Comparison of ENCODE assay signal across 8 cellular contexts in genomic region chr1:67831850-67832513, GRCh38. TPM values are rescaled to one million over a fixed set of nuclear protein-coding genes. Genes with fewer than 3 reads are reported as not detected.
DNase-seq lines count a peak whose midpoint lies in the region; ATAC-seq, FAIRE-seq and TF ChIP-seq lines count a peak whose summit lies in the region.

No MANE protein-coding gene starts in this region.

- H3K9me3 Mint-ChIP-seq in central memory CD8-positive, alpha-beta T cell = no peaks in the 10 kb centered on the region
- H3K9me3 Mint-ChIP-seq in stimulated activated effector memory CD8-positive, alpha-beta T cell treated with anti-CD3 and anti-CD28 coated beads, Interleukin-12 subunit alpha, Interleukin-12 subunit beta, amount 100 ng/mL, for 72 hours = no peaks in the 10 kb centered on the region

- no peaks in the 10 kb centered on the region for H4K20me1 ChIP-seq in keratinocyte (ENCODE audit: control insufficient read depth, extremely low read depth, insufficient read depth, low read length)

- CTCF ChIA-PET in AG04449 (lab: Yijun Ruan, JAX) = interaction anchor here (1.0 to 5.6 kb wide), 11 partner anchors 10 to 297 kb away, joined by 3 to 30 read pairs (median 6); no protein-coding TSS in a partner anchor

- H3K4me1 ChIP-seq in keratinocyte (ENCODE audit: control insufficient read depth, extremely low read depth, insufficient read depth, low read length) = peaks cover 38% of the 10 kb centered on the region

- H2AFZ ChIP-seq in keratinocyte (ENCODE audit: control insufficient read depth, low read length) = peak overlapping the region; percentile 50

- DNase-seq in AG04449 (ENCODE audit: low read depth, low spot score) (no peak), GM13976 (ENCODE audit: low spot score) (peak; percentile 41), NCI-H82 treated with DMSO at 0.1 percent for 48 hours (lab: John Stamatoyannopoulos, UW; ENCODE audit: unreplicated experiment) (peak; percentile 51), keratinocyte (ENCODE audit: low read depth, low spot score) (no peak)
- DNase-seq in central memory CD8-positive, alpha-beta T cell (ENCODE audit: low spot score in 2 of 2) = no peak
- no peak for DNase-seq in stimulated activated effector memory CD8-positive, alpha-beta T cell treated with anti-CD3 and anti-CD28 coated beads, Interleukin-12 subunit alpha, Interleukin-12 subunit beta, amount 100 ng/mL, for 72 hours (ENCODE audit: low spot score in 2 of 2)
- DNase-seq in stimulated activated naive CD4-positive, alpha-beta T cell (lab: John Stamatoyannopoulos, UW) = no peak

- H3K36me3 ChIP-seq in keratinocyte (ENCODE audit: control insufficient read depth in 2 of 2, extremely low read depth in 1 of 2, insufficient read depth in 2 of 2, low read length in 2 of 2) = peaks cover 5 to 16% of the 10 kb centered on the region in 2 experiments

- peak overlapping the region; percentile 73 for H3K4me2 ChIP-seq in keratinocyte (ENCODE audit: control insufficient read depth, extremely low read depth, insufficient read depth, low read depth, low read length)

- H3K27ac Mint-ChIP-seq in central memory CD8-positive, alpha-beta T cell (ENCODE audit: low read depth) = no peak overlapping the region
- H3K27ac Mint-ChIP-seq in stimulated activated effector memory CD8-positive, alpha-beta T cell treated with anti-CD3 and anti-CD28 coated beads, Interleukin-12 subunit alpha, Interleukin-12 subunit beta, amount 100 ng/mL, for 72 hours = no peak overlapping the region

- H3K27me3 ChIP-seq in keratinocyte (ENCODE audit: control insufficient read depth, extremely low read depth, insufficient read depth, low read length) = no peaks in the 10 kb centered on the region

- no peak for ATAC-seq in central memory CD8-positive, alpha-beta T cell (replicated peaks; ENCODE audit: extremely low read depth, poor library complexity, severe bottlenecking)
- ATAC-seq in stimulated activated effector memory CD8-positive, alpha-beta T cell treated with anti-CD3 and anti-CD28 coated beads, Interleukin-12 subunit alpha, Interleukin-12 subunit beta, amount 100 ng/mL, for 72 hours = no peak
- no peak for ATAC-seq in HG03439 (IDR thresholded peaks at IDR 0.05; ENCODE audit: unreplicated experiment)

- POLR2A ChIA-PET in AG04449 (lab: Yijun Ruan, JAX) = interaction anchor here (0.6 to 2.5 kb wide), 6 partner anchors 39 to 299 kb away, joined by 3 to 6 read pairs (median 4); partner anchors contain the start of gene GADD45A

- dilution Hi-C loops in keratinocyte (cut with MboI; ENCODE audit: extremely low pct_ligation_motif_present, low sequenced_read_pairs) = no loop called here

- no peaks in the 10 kb centered on the region for H3K36me3 Mint-ChIP-seq in central memory CD8-positive, alpha-beta T cell (ENCODE audit: insufficient read depth)
- no peaks in the 10 kb centered on the region for H3K36me3 Mint-ChIP-seq in stimulated activated effector memory CD8-positive, alpha-beta T cell treated with anti-CD3 and anti-CD28 coated beads, Interleukin-12 subunit alpha, Interleukin-12 subunit beta, amount 100 ng/mL, for 72 hours

- H3K79me2 ChIP-seq in keratinocyte (ENCODE audit: control insufficient read depth, insufficient read depth, low read length) = peaks cover 61% of the 10 kb centered on the region

- H3K9me1 ChIP-seq in keratinocyte (ENCODE audit: control insufficient read depth, extremely low read depth, insufficient read depth, low read length) = peaks cover 3% of the 10 kb centered on the region

- in situ Hi-C loops in GM13976 (cut with MboI; ENCODE audit: low sequenced_read_pairs, unreplicated experiment) = no loop called here

- peak overlapping the region; percentile 84 for H3K27ac ChIP-seq in keratinocyte (ENCODE audit: control insufficient read depth, insufficient read depth, low read length)

- peak overlapping the region; percentile 58 for H3K4me3 Mint-ChIP-seq in central memory CD8-positive, alpha-beta T cell
- peak overlapping the region; percentile 61 for H3K4me3 Mint-ChIP-seq in stimulated activated effector memory CD8-positive, alpha-beta T cell treated with anti-CD3 and anti-CD28 coated beads, Interleukin-12 subunit alpha, Interleukin-12 subunit beta, amount 100 ng/mL, for 72 hours

- H3K4me1 Mint-ChIP-seq in central memory CD8-positive, alpha-beta T cell = peaks cover 10% of the 10 kb centered on the region
- H3K4me1 Mint-ChIP-seq in stimulated activated effector memory CD8-positive, alpha-beta T cell treated with anti-CD3 and anti-CD28 coated beads, Interleukin-12 subunit alpha, Interleukin-12 subunit beta, amount 100 ng/mL, for 72 hours = peaks cover 11% of the 10 kb centered on the region

- H3K4me3 ChIP-seq in AG04449 (ENCODE audit: low read depth, low read length) (peak overlapping the region; percentile 80), keratinocyte (ENCODE audit: control insufficient read depth in 2 of 3, extremely low read depth in 1 of 3, insufficient read depth in 2 of 3, low read depth in 1 of 3, low read length in 3 of 3) (peak overlapping the region; percentile 61 to 93 (median 72))

- peaks cover 66% of the 10 kb centered on the region for H3K27me3 Mint-ChIP-seq in central memory CD8-positive, alpha-beta T cell

- H3K9me3 ChIP-seq in keratinocyte (ENCODE audit: control insufficient read depth, low read depth, low read length) = no peaks in the 10 kb centered on the region

- TF ChIP-seq CTCF in AG04449 (IDR thresholded peaks at IDR 0.05; ENCODE audit: insufficient read depth, low read length, missing control alignments) (no peak), GM13976 (IDR thresholded peaks at IDR 0.05; ENCODE audit: borderline replicate concordance, control extremely low read depth, extremely low read depth, insufficient read depth, missing control alignments) (no peak), keratinocyte (optimal IDR thresholded peaks at IDR 0.05 in 1 of 3, IDR thresholded peaks at IDR 0.05 in 1 of 3, conservative IDR thresholded peaks at IDR 0.05 in 1 of 3; ENCODE audit: extremely low read depth in 1 of 3, insufficient read depth in 2 of 3, low read length in 3 of 3) (peak in 1 of 3 experiments; percentile 4)

- peak overlapping the region; percentile 80 for H3K9ac ChIP-seq in keratinocyte (ENCODE audit: control insufficient read depth, extremely low read depth, insufficient read depth, low read length)

- FAIRE-seq in keratinocyte (lab: Jason Lieb, UNC) = peak; percentile 71

RNA-seq across cellular contexts. Expression of gene GNG12, which starts 1.3 kb away (rescaled TPM):
- 147 to 208 TPM (median 148 TPM) in 3 replicates for polyA plus RNA-seq in keratinocyte
- 16.4 TPM for polyA plus RNA-seq in keratinocyte (2011; ENCODE audit: low read depth)
- 140 and 266 TPM in 2 replicates for polyA plus RNA-seq in keratinocyte (2011; cell fraction: cytosol; rRNA removed)
- 81.5 and 104 TPM in 2 replicates for polyA plus RNA-seq in keratinocyte (2011; cell fraction: nucleus; rRNA removed)
- polyA plus RNA-seq in keratinocyte (2012; ENCODE audit: low replicate concordance) = 54.5 and 130 TPM in 2 replicates
- 107 to 201 TPM (median 132 TPM) in 3 replicates for polyA minus RNA-seq in keratinocyte
- polyA minus RNA-seq in keratinocyte (2011; cell fraction: cytosol; rRNA and poly(A)+ RNA removed) = 149 TPM
- polyA minus RNA-seq in keratinocyte (2011; cell fraction: nucleus; rRNA and poly(A)+ RNA removed) = 61.2 and 122 TPM in 2 replicates

Comparison
In these comparisons a context has a peak if more than half of its experiments do, and no peak if none do; other contexts are left out.
1. DNase-seq: peak in GM13976 (single experiment) and NCI-H82 treated with DMSO at 0.1 percent for 48 hours (single experiment); none in AG04449 (single experiment), central memory CD8-positive, alpha-beta T cell (0 of 2), keratinocyte (single experiment), stimulated activated effector memory CD8-positive, alpha-beta T cell treated with anti-CD3 and anti-CD28 coated beads, Interleukin-12 subunit alpha, Interleukin-12 subunit beta, amount 100 ng/mL, for 72 hours (0 of 2) and stimulated activated naive CD4-positive, alpha-beta T cell (0 of 6).